Comparison of ENCODE assay signal across 13 cellular contexts in genomic region chr3:8599146-8599545, GRCh38. TPM values are rescaled to one million over a fixed set of nuclear protein-coding genes. Genes with fewer than 3 reads are reported as not detected.
DNase-seq lines count a peak whose midpoint lies in the region; ATAC-seq and TF ChIP-seq lines count a peak whose summit lies in the region.
"Had no signal": no experiment of that assay in that cellular context is flagged by ENCODE, and none has a peak within 500 bp of the region (broad histone marks: within the 10 kb centered on the region; RNA-seq: fewer than 3 reads in every experiment).

No MANE protein-coding gene starts in this region.

- H3K36me3 Mint-ChIP-seq in osteocyte (ENCODE audit: unreplicated experiment) (no peaks in the 10 kb centered on the region), endothelial cell (ENCODE audit: low read depth, unreplicated experiment) (no peaks in the 10 kb centered on the region), WTC11 (peaks cover 3% of the 10 kb centered on the region; the same call in 1 of the 2 replicates)
- H3K36me3 Mint-ChIP-seq: CD14-positive monocyte; CD8-positive, alpha-beta T cell had no signal

- no peaks in the 10 kb centered on the region for H3K9me3 Mint-ChIP-seq in osteocyte (ENCODE audit: unreplicated experiment)
- no peaks in the 10 kb centered on the region for H3K9me3 Mint-ChIP-seq in endothelial cell (ENCODE audit: unreplicated experiment)
- H3K9me3 Mint-ChIP-seq in WTC11 = peaks cover 6% of the 10 kb centered on the region; the same call in 1 of the 2 replicates
- H3K9me3 Mint-ChIP-seq: CD8-positive, alpha-beta T cell had no signal

- no peak for TF ChIP-seq RAD21 in Ishikawa (IDR thresholded peaks at IDR 0.05; ENCODE audit: low read depth)

- H3K4me3 ChIP-seq in coronary artery = no peak overlapping the region
- H3K4me3 ChIP-seq: HAP-1 had no signal

- TF ChIP-seq EP300 in Ishikawa (IDR thresholded peaks at IDR 0.05; ENCODE audit: borderline replicate concordance) = no peak

- no peak overlapping the region for H3K27ac Mint-ChIP-seq in osteocyte (ENCODE audit: unreplicated experiment)
- no peak overlapping the region for H3K27ac Mint-ChIP-seq in endothelial cell (ENCODE audit: unreplicated experiment)
- H3K27ac Mint-ChIP-seq in WTC11 = no peak overlapping the region
- H3K27ac Mint-ChIP-seq: CD14-positive monocyte; CD8-positive, alpha-beta T cell had no signal

- CTCF ChIA-PET in WTC11 (lab: Charles Lee) = interaction anchor here (1.0 kb wide), 1 partner anchor 23 kb away, joined by 3 read pairs; no protein-coding TSS in a partner anchor

- ATAC-seq in WTC11 = no peak
- ATAC-seq: CD8-positive, alpha-beta T cell had no signal

- H3K27me3 Mint-ChIP-seq in osteocyte (ENCODE audit: unreplicated experiment) = no peaks in the 10 kb centered on the region
- no peaks in the 10 kb centered on the region for H3K27me3 Mint-ChIP-seq in endothelial cell (ENCODE audit: unreplicated experiment)
- no peaks in the 10 kb centered on the region for H3K27me3 Mint-ChIP-seq in WTC11 (ENCODE audit: low read depth)

- POLR2A ChIA-PET in WTC11 (lab: Charles Lee) = no interaction called here

- H3K4me1 Mint-ChIP-seq in osteocyte (ENCODE audit: unreplicated experiment) (peaks cover 19% of the 10 kb centered on the region), endothelial cell (ENCODE audit: unreplicated experiment) (no peaks in the 10 kb centered on the region), WTC11 (no peaks in the 10 kb centered on the region)
- H3K4me1 Mint-ChIP-seq: CD14-positive monocyte had no signal

- TF ChIP-seq CTCF in coronary artery (IDR thresholded peaks at IDR 0.05) (no peak), osteocyte (IDR thresholded peaks at IDR 0.05) (no peak), endothelial cell (IDR thresholded peaks at IDR 0.05; ENCODE audit: unreplicated experiment) (no peak), WTC11 (IDR thresholded peaks at IDR 0.05) (no peak)

- peak; percentile 29 for DNase-seq in coronary artery (ENCODE audit: low spot score)
- peak; percentile 46 for DNase-seq in osteocyte (ENCODE audit: extremely low spot score, unreplicated experiment)
- no peak for DNase-seq in endothelial cell (ENCODE audit: low spot score)
- no peak for DNase-seq in KG1 (lab: John Stamatoyannopoulos, UW)
- no peak for DNase-seq in WTC11 (ENCODE audit: low spot score)
- DNase-seq: CD8-positive, alpha-beta T cell; COR-L47; DMS153; DMS79 treated with DMSO at 0.1 percent for 48 hours; EL had no signal

- no peak overlapping the region for H3K27ac ChIP-seq in coronary artery

- no peak overlapping the region for H3K4me3 Mint-ChIP-seq in osteocyte (ENCODE audit: unreplicated experiment)
- H3K4me3 Mint-ChIP-seq in endothelial cell (ENCODE audit: unreplicated experiment) = no peak overlapping the region
- H3K4me3 Mint-ChIP-seq in WTC11 = no peak overlapping the region
- H3K4me3 Mint-ChIP-seq: CD14-positive monocyte; CD8-positive, alpha-beta T cell had no signal

TF ChIP-seq in Ishikawa, 13 proteins besides CTCF, POLR2A, EP300 and RAD21:
- TF ChIP-seq, protein P1, sequence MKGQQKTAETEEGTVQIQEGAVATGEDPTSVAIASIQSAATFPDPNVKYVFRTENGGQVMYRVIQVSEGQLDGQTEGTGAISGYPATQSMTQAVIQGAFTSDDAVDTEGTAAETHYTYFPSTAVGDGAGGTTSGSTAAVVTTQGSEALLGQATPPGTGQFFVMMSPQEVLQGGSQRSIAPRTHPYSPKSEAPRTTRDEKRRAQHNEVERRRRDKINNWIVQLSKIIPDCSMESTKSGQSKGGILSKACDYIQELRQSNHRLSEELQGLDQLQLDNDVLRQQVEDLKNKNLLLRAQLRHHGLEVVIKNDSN (IDR thresholded peaks at IDR 0.05) = peak; percentile 54
- TF ChIP-seq FOXM1 (IDR thresholded peaks at IDR 0.05; ENCODE audit: borderline replicate concordance, low read depth) (no peak), YY1 (IDR thresholded peaks at IDR 0.05; ENCODE audit: low read depth) (no peak), CEBPB (IDR thresholded peaks at IDR 0.05) (no peak), EGR1 (IDR thresholded peaks at IDR 0.05) (no peak), TEAD4 (IDR thresholded peaks at IDR 0.05) (no peak), TAF1 (IDR thresholded peaks at IDR 0.05; ENCODE audit: low read depth) (no peak), CREB1 (IDR thresholded peaks at IDR 0.05; ENCODE audit: low read depth) (no peak)

TF ChIP-seq in WTC11, 78 proteins besides CTCF, POLR2A, EP300 and RAD21:
- no peak for TF ChIP-seq ZNF396 (CRISPR knock-in tag; IDR thresholded peaks at IDR 0.05; ENCODE audit: borderline replicate concordance)
- TF ChIP-seq, protein P2, sequence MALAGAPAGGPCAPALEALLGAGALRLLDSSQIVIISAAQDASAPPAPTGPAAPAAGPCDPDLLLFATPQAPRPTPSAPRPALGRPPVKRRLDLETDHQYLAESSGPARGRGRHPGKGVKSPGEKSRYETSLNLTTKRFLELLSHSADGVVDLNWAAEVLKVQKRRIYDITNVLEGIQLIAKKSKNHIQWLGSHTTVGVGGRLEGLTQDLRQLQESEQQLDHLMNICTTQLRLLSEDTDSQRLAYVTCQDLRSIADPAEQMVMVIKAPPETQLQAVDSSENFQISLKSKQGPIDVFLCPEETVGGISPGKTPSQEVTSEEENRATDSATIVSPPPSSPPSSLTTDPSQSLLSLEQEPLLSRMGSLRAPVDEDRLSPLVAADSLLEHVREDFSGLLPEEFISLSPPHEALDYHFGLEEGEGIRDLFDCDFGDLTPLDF (CRISPR knock-in tag; IDR thresholded peaks at IDR 0.05) = no peak
- no peak for TF ChIP-seq NFATC4 (CRISPR knock-in tag; IDR thresholded peaks at IDR 0.05)
- no peak for TF ChIP-seq SMAD4 (CRISPR knock-in tag; IDR thresholded peaks at IDR 0.05)

RNA-seq across cellular contexts. Expression of gene SSUH2, which starts 45.5 kb away (rescaled TPM):
- total RNA-seq in osteocyte = not detected in 2 replicates
- 0.21 TPM for total RNA-seq in endothelial cell (ENCODE audit: unreplicated experiment)
- total RNA-seq in WTC11 (2021) = 0.44 to 0.94 TPM (median 0.57 TPM) in 3 replicates
- total RNA-seq: CD8-positive, alpha-beta T cell had no signal

Comparison
In these comparisons a context has a peak if more than half of its experiments do, and no peak if none do; other contexts are left out.
1. DNase-seq: peak in coronary artery (single experiment) and osteocyte (single experiment); none in endothelial cell (single experiment), KG1 (single experiment) and WTC11 (single experiment).